26 cellular contexts compared by ENCODE assay signal in the genomic region with DNA sequence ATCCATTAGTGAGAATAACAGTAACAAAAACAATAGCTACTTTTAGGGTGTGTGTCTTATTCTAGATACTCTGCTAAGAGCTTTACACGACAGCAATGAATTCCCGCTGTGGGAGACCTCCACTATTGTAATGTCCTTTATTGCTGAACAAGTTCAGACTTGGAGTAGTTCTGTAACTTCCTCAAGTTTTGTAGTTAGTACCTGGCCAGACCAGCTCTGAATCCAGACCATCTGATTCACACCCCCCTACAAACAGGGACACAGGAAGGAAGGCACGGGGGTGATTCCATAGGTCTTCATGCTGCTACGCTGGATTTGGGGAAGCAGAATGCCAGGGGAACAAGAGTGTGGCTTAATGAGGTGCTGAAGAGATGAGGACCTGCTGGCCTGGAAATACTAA.
"Had no signal": no experiment of that assay in that cellular context is flagged by ENCODE, and none has a peak within 500 bp of the region (broad histone marks: within the 10 kb centered on the region; RNA-seq: fewer than 3 reads in every experiment).

No MANE protein-coding gene starts in this region.

- H3K27ac ChIP-seq: colonic mucosa, esophagus squamous epithelium, lower lobe of right lung, psoas muscle, skin epidermis, spleen, thoracic aorta, tibial nerve, upper lobe of right lung, uterus had no signal

- H3K4me3 ChIP-seq: colonic mucosa, esophagus squamous epithelium, lower lobe of right lung, psoas muscle, skin epidermis, spleen, thoracic aorta, tibial nerve, upper lobe of right lung, uterus had no signal

- H3K36me3 ChIP-seq: colonic mucosa, esophagus squamous epithelium, lower lobe of right lung, spleen, thoracic aorta, tibial nerve, upper lobe of right lung, uterus had no signal

- ATAC-seq: left ventricle myocardium superior; lower lobe of right lung; naive thymus-derived CD4-positive, alpha-beta T cell; psoas muscle; right cardiac atrium; stimulated activated memory B cell treated with anti-CD40 and anti-IgM and Interleukin-4, amounts not matched to agents 10 μg/mL and 1 μg/mL and 100 μg/mL, for 72 hours; stimulated activated naive CD8-positive, alpha-beta T cell treated with anti-CD3 and anti-CD28 coated beads, Interleukin-15, Interleukin-2, amounts not matched to agents 100 U/mL and 50 U/mL, for 24 hours; upper lobe of right lung had no signal

- H3K4me1 ChIP-seq: colonic mucosa, esophagus squamous epithelium, lower lobe of right lung, psoas muscle, spleen, tibial nerve, upper lobe of right lung, uterus had no signal

- H3K9me3 ChIP-seq: colonic mucosa, lower lobe of right lung, psoas muscle, upper lobe of right lung had no signal

- DNase-seq: colonic mucosa; effector CD8-positive, alpha-beta T cell; endodermal cell; erythroblast; esophagus squamous epithelium; hypothalamus; immature natural killer cell; islet precursor cell; kidney glomerular epithelial cell; left ventricle myocardium superior; lower lobe of right lung; naive thymus-derived CD4-positive, alpha-beta T cell; nucleus accumbens; psoas muscle; right cardiac atrium; spleen; stimulated activated CD4-positive, alpha-beta T cell treated with anti-CD3 and anti-CD28 coated beads, Interleukin-4, amount 100 ng/mL, for 4 hours; stimulated activated naive CD8-positive, alpha-beta T cell treated with anti-CD3 and anti-CD28 coated beads, Interleukin-15, Interleukin-2, amounts not matched to agents 100 U/mL and 50 U/mL, for 24 hours; substantia nigra; upper lobe of right lung; uterus had no signal

- H3K27me3 ChIP-seq: colonic mucosa, esophagus squamous epithelium, spleen, tibial nerve, upper lobe of right lung, uterus had no signal

- FAIRE-seq: frontal cortex had no signal
